ENCODE assay signal across 7 cellular contexts in genomic region chr14:91303091-91303923, GRCh38. TPM values are rescaled to one million over a fixed set of nuclear protein-coding genes. Genes with fewer than 3 reads are reported as not detected.
A peak's percentile ranks its signal among the peaks of the same experiment; 100 is the strongest.
DNase-seq lines count a peak whose midpoint lies in the region; ATAC-seq and TF ChIP-seq lines count a peak whose summit lies in the region.

No MANE protein-coding gene starts in this region.

- peaks cover 12% of the 10 kb centered on the region for H3K36me3 Mint-ChIP-seq in glutamatergic neuron (ENCODE audit: unreplicated experiment)

- H3K9me3 Mint-ChIP-seq in glutamatergic neuron (ENCODE audit: unreplicated experiment) = peaks cover 3% of the 10 kb centered on the region

- ATAC-seq in GM21528 (IDR thresholded peaks at IDR 0.05; ENCODE audit: low FRiP score, unreplicated experiment) = no peak

- DNase-seq in GM19238 (ENCODE audit: insufficient read length, low spot score) (peak; percentile 71), HT1080 (ENCODE audit: low read depth) (peak; percentile 26), glutamatergic neuron (peak; percentile 59), GF-D8 (lab: John Stamatoyannopoulos, UW) (no peak)
- DNase-seq in activated CD4-positive, alpha-beta T cell treated with anti-CD3 and anti-CD28 coated beads for 48 hours = peak; percentile 96
- peak; percentile 81 to 84 for DNase-seq in stimulated activated CD8-positive, alpha-beta memory T cell treated with anti-CD3 and anti-CD28 coated beads, Interleukin-15, amount 100 ng/mL, for 48 hours (ENCODE audit: low read depth in 2 of 2)

- TF ChIP-seq CTCF in glutamatergic neuron (IDR thresholded peaks at IDR 0.05; ENCODE audit: partially characterized antibody, unreplicated experiment) = no peak

- H3K4me3 Mint-ChIP-seq in glutamatergic neuron (ENCODE audit: unreplicated experiment) = no peak overlapping the region

- H3K27ac Mint-ChIP-seq in glutamatergic neuron (ENCODE audit: unreplicated experiment) = no peak overlapping the region

- no peaks in the 10 kb centered on the region for H3K4me1 Mint-ChIP-seq in glutamatergic neuron (ENCODE audit: low read depth, unreplicated experiment)

- H3K27me3 Mint-ChIP-seq in glutamatergic neuron (ENCODE audit: unreplicated experiment) = no peaks in the 10 kb centered on the region

RNA-seq across cellular contexts. Expression of gene GPR68, which starts 58.8 kb away (rescaled TPM):
- total RNA-seq in HT1080 (2014; rRNA removed; shearing (Covaris generic)) = 0.80 and 2.3 TPM in 2 replicates
- polyA plus RNA-seq in HT1080 (2015; cell fraction: cytosol; rRNA removed) = 2.3 and 3.1 TPM in 2 replicates
- polyA plus RNA-seq in HT1080 (2015; cell fraction: nucleus; rRNA removed) = 3.2 and 3.3 TPM in 2 replicates
- not detected for total RNA-seq in glutamatergic neuron (ENCODE audit: unreplicated experiment)
